23 cellular contexts compared by ENCODE assay signal in genomic region chr3:119245778-119246177, GRCh38. TPM values are rescaled to one million over a fixed set of nuclear protein-coding genes. Genes with fewer than 3 reads are reported as not detected.
DNase-seq lines count a peak whose midpoint lies in the region; ATAC-seq, FAIRE-seq and TF ChIP-seq lines count a peak whose summit lies in the region.
"Had no signal": no experiment of that assay in that cellular context is flagged by ENCODE, and none has a peak within 500 bp of the region (broad histone marks: within the 10 kb centered on the region; RNA-seq: fewer than 3 reads in every experiment).

No MANE protein-coding gene starts in this region.

- H3K4me1 Mint-ChIP-seq in glutamatergic neuron (ENCODE audit: low read depth, unreplicated experiment): peaks cover 6% of the 10 kb centered on the region
- H3K4me1 Mint-ChIP-seq in Calu3 (ENCODE audit: low read depth, unreplicated experiment): no peaks in the 10 kb centered on the region
- H3K4me1 Mint-ChIP-seq: stimulated activated effector memory CD8-positive, alpha-beta T cell treated with anti-CD3 and anti-CD28 coated beads, Interleukin-12 subunit alpha, Interleukin-12 subunit beta, amount 100 ng/mL, for 72 hours had no signal

- H3K4me1 ChIP-seq in K562 (replicated peaks in 1 of 2; ENCODE audit: control insufficient read depth in 2 of 2, insufficient read depth in 2 of 2, low read length in 2 of 2) (peaks cover 6 to 8% of the 10 kb centered on the region in 2 experiments; a peak in 3 of 5 replicates), left lung (peaks cover 0 to 12% of the 10 kb centered on the region in 2 donors)
- H3K4me1 ChIP-seq: testis had no signal

- no peaks in the 10 kb centered on the region for H3K27me3 Mint-ChIP-seq in glutamatergic neuron (ENCODE audit: unreplicated experiment)
- H3K27me3 Mint-ChIP-seq in Calu3 (ENCODE audit: unreplicated experiment): no peaks in the 10 kb centered on the region
- H3K27me3 Mint-ChIP-seq: activated T-helper 17 cell treated with anti-CD3 and anti-CD28 coated beads, Interleukin-2, amount 50 U/mL, for 72 hours had no signal

- H3K36me3 Mint-ChIP-seq in glutamatergic neuron (ENCODE audit: unreplicated experiment) (peaks cover 20% of the 10 kb centered on the region), Calu3 (ENCODE audit: insufficient read depth, unreplicated experiment) (peaks cover 1% of the 10 kb centered on the region)
- H3K36me3 Mint-ChIP-seq: stimulated activated effector memory CD8-positive, alpha-beta T cell treated with anti-CD3 and anti-CD28 coated beads, Interleukin-12 subunit alpha, Interleukin-12 subunit beta, amount 100 ng/mL, for 72 hours had no signal

- no peaks in the 10 kb centered on the region for H4K20me1 ChIP-seq in K562 (replicated peaks; ENCODE audit: control insufficient read depth, insufficient read depth, low read length)

- no peak overlapping the region for H3K9ac ChIP-seq in K562 (ENCODE audit: insufficient read depth in 1 of 2, low read depth in 2 of 2, low read length in 2 of 2)

- FAIRE-seq in K562 (lab: Jason Lieb, UNC): no peak
- FAIRE-seq: HepG2 had no signal

- peak; percentile 11 for DNase-seq in DMS53 (lab: John Stamatoyannopoulos, UW)
- DNase-seq in DMS53 treated with DMSO at 0.1 percent for 48 hours (lab: John Stamatoyannopoulos, UW; ENCODE audit: unreplicated experiment): no peak
- DNase-seq in NCI-H2029 (lab: John Stamatoyannopoulos, UW): peak; percentile 76
- DNase-seq in K562 (ENCODE audit: extremely low read depth in 1 of 4, low spot score in 3 of 4): peak in 1 of 4 experiments; percentile 28
- DNase-seq in left lung: no peak
- DNase-seq in glutamatergic neuron: no peak
- DNase-seq in Calu3: no peak
- DNase-seq in HUDEP-2 (lab: John Stamatoyannopoulos, UW; ENCODE audit: unreplicated experiment in 76 of 76): no peak
- DNase-seq: 8988T; activated CD4-positive, alpha-beta T cell treated with anti-CD3 and anti-CD28 coated beads, Interleukin-2, amount 10 ng/mL, durations not matched to agents 24 days and 14 days; activated naive CD8-positive, alpha-beta T cell treated with anti-CD3 and anti-CD28 coated beads, Interleukin-2, amount 10 ng/mL, durations not matched to agents 7 days and 5 days; COR-L47; cortex of kidney; naive B cell; SIG-M5; T-helper 1 cell; testis had no signal

- no peak overlapping the region for H3K4me3 Mint-ChIP-seq in glutamatergic neuron (ENCODE audit: unreplicated experiment)
- H3K4me3 Mint-ChIP-seq in Calu3 (ENCODE audit: low read depth, unreplicated experiment): no peak overlapping the region
- H3K4me3 Mint-ChIP-seq: activated CD4-positive, alpha-beta T cell treated with anti-CD3 and anti-CD28 coated beads, Interleukin-2, amount 10 ng/mL, durations not matched to agents 24 days and 14 days; activated naive CD8-positive, alpha-beta T cell treated with anti-CD3 and anti-CD28 coated beads, Interleukin-2, amount 10 ng/mL, durations not matched to agents 7 days and 5 days; activated T-helper 17 cell treated with anti-CD3 and anti-CD28 coated beads, Interleukin-2, amount 50 U/mL, for 72 hours; stimulated activated effector memory CD8-positive, alpha-beta T cell treated with anti-CD3 and anti-CD28 coated beads, Interleukin-12 subunit alpha, Interleukin-12 subunit beta, amount 100 ng/mL, for 72 hours had no signal

- H3K4me3 ChIP-seq in K562 (no peak overlapping the region), left lung (no peak overlapping the region)
- H3K4me3 ChIP-seq: heart right ventricle, testis, vagina had no signal

- H3K27ac Mint-ChIP-seq in glutamatergic neuron (ENCODE audit: unreplicated experiment): no peak overlapping the region
- H3K27ac Mint-ChIP-seq in Calu3 (ENCODE audit: unreplicated experiment): no peak overlapping the region
- H3K27ac Mint-ChIP-seq: activated CD4-positive, alpha-beta T cell treated with anti-CD3 and anti-CD28 coated beads, Interleukin-2, amount 10 ng/mL, durations not matched to agents 24 days and 14 days; activated naive CD8-positive, alpha-beta T cell treated with anti-CD3 and anti-CD28 coated beads, Interleukin-2, amount 10 ng/mL, durations not matched to agents 7 days and 5 days; activated T-helper 17 cell treated with anti-CD3 and anti-CD28 coated beads, Interleukin-2, amount 50 U/mL, for 72 hours; stimulated activated effector memory CD8-positive, alpha-beta T cell treated with anti-CD3 and anti-CD28 coated beads, Interleukin-12 subunit alpha, Interleukin-12 subunit beta, amount 100 ng/mL, for 72 hours had no signal

- ATAC-seq in K562 (no peak), left lung (peak; percentile 5)
- ATAC-seq: activated T-helper 17 cell treated with anti-CD3 and anti-CD28 coated beads, Interleukin-2, amount 50 U/mL, for 72 hours; HepG2; sciatic nerve; stimulated activated effector memory CD8-positive, alpha-beta T cell treated with anti-CD3 and anti-CD28 coated beads, Interleukin-12 subunit alpha, Interleukin-12 subunit beta, amount 100 ng/mL, for 72 hours had no signal

- TF ChIP-seq CTCF in K562 (IDR thresholded peaks at IDR 0.05 in 2 of 3, conservative IDR thresholded peaks at IDR 0.05 in 1 of 3; ENCODE audit: insufficient read depth in 2 of 3, low read depth in 1 of 3, low read length in 3 of 3) (no peak), left lung (IDR thresholded peaks at IDR 0.05) (no peak), glutamatergic neuron (IDR thresholded peaks at IDR 0.05; ENCODE audit: partially characterized antibody, unreplicated experiment) (no peak), Calu3 (IDR thresholded peaks at IDR 0.05; ENCODE audit: unreplicated experiment) (no peak)

- no peaks in the 10 kb centered on the region for H3K27me3 ChIP-seq in K562 (ENCODE audit: control insufficient read depth in 2 of 2, insufficient read depth in 2 of 2, low read length in 2 of 2)
- H3K27me3 ChIP-seq in left lung: no peaks in the 10 kb centered on the region
- H3K27me3 ChIP-seq: heart right ventricle, testis, vagina had no signal

- H3K79me2 ChIP-seq in K562 (ENCODE audit: control insufficient read depth, insufficient read depth, low read length): no peaks in the 10 kb centered on the region

- no peak for TF ChIP-seq EP300 in K562 (IDR thresholded peaks at IDR 0.05; ENCODE audit: low read length)

- peaks cover 5% of the 10 kb centered on the region for H3K9me3 Mint-ChIP-seq in glutamatergic neuron (ENCODE audit: unreplicated experiment)
- no peaks in the 10 kb centered on the region for H3K9me3 Mint-ChIP-seq in Calu3 (ENCODE audit: low read depth, unreplicated experiment)

- WGBS in K562 (ENCODE audit: insufficient coverage, low coverage, missing lambda C conversion rate): 55% methylated on average over 2 of the region's 2 CpGs

- POLR2A ChIA-PET in K562 (lab: Yijun Ruan, JAX): no interaction called here

- TF ChIP-seq POLR2A in K562 (conservative IDR thresholded peaks at IDR 0.05): no peak

- CTCF ChIA-PET in K562 (lab: Yijun Ruan, JAX; ENCODE audit: low intra/inter-chr PET ratio): no interaction called here
- CTCF ChIA-PET in Calu3 (lab: Charles Lee): interaction anchor here (0.6 to 1.1 kb wide), 2 partner anchors 45 to 58 kb away, joined by 3 to 4 read pairs; no protein-coding TSS in a partner anchor

- in situ Hi-C loops in K562 (cut with MboI): loop anchor here (25.0 kb wide), 1 partner anchor 358 kb away; no protein-coding TSS in a partner anchor

- intact Hi-C loops in K562 (cut with micrococcal nuclease): loop anchor here (10.0 kb wide), 1 partner anchor 211 kb away; the partner anchor contains the start of gene IGSF11
- intact Hi-C loops in left lung (cut with DNase I): no loop called here
- intact Hi-C loops in Calu3 (cut with micrococcal nuclease; ENCODE audit: unreplicated experiment): no loop called here

- TF ChIP-seq RAD21 in K562 (CRISPR knock-in tag; conservative IDR thresholded peaks at IDR 0.05 in 1 of 2, IDR thresholded peaks at IDR 0.05 in 1 of 2): no peak

- H3K36me3 ChIP-seq in K562 (ENCODE audit: control insufficient read depth, insufficient read depth, low read length) (no peaks in the 10 kb centered on the region), left lung (no peaks in the 10 kb centered on the region)
- H3K36me3 ChIP-seq: heart right ventricle, vagina had no signal

- H3K9me1 ChIP-seq in K562 (ENCODE audit: control insufficient read depth, insufficient read depth, low read length): no peaks in the 10 kb centered on the region

- no peak overlapping the region for H3K27ac ChIP-seq in K562 (ENCODE audit: extremely low read depth, low read depth, low read length)
- H3K27ac ChIP-seq in left lung: no peak overlapping the region
- H3K27ac ChIP-seq: heart right ventricle, testis, vagina had no signal

- BruUV-seq in K562 (replicated peaks; lab: Mats Ljungman, UMichigan) (no TSS peak), Calu3 (replicated peaks; lab: Mats Ljungman, UMichigan) (no TSS peak)

- 0 out of 2 replicates have a peak overlapping the region, but pooled peaks have one; percentile 40 for H2AFZ ChIP-seq in K562 (ENCODE audit: low read depth, low read length)

- H3K4me2 ChIP-seq in K562 (ENCODE audit: insufficient read depth, low read length): no peak overlapping the region

- H3K9me3 ChIP-seq in K562 (replicated peaks; ENCODE audit: control insufficient read depth, insufficient read depth, low read depth, low read length) (no peaks in the 10 kb centered on the region), left lung (peaks cover 0 to 18% of the 10 kb centered on the region in 2 donors)
- H3K9me3 ChIP-seq: testis, vagina had no signal

RNA-seq across cellular contexts. Expression of gene B4GALT4, which starts 5.1 kb away (rescaled TPM):
- 10.1 and 22.7 TPM in 2 replicates for total RNA-seq in K562 (2011; cell fraction: chromatin; rRNA removed; ENCODE audit: low replicate concordance)
- total RNA-seq in K562 (2011; cell fraction: nucleolus; rRNA removed): 9.2 and 9.8 TPM in 2 replicates
- total RNA-seq in K562 (2011; cell fraction: nucleoplasm; rRNA removed): 15.0 and 23.0 TPM in 2 replicates
- total RNA-seq in K562 (2014; rRNA removed) (8.2 and 14.0 TPM in 2 replicates), K562 (2014; rRNA removed; fragmentation: Illumina TruSeq; extraction: Trizol) (13.0 and 14.2 TPM in 2 replicates), K562 (2015; rRNA removed; fragmentation: Illumina TruSeq; extraction: Trizol) (11.2 and 12.8 TPM in 2 replicates), K562 (2021) (10.2 and 13.1 TPM in 2 replicates), left lung (10 to 100 TPM; 14.9 to 19.3 TPM), glutamatergic neuron (ENCODE audit: unreplicated experiment) (24.3 TPM), Calu3 (2022) (38.7 and 48.1 TPM in 2 replicates)
- polyA plus RNA-seq in K562 (2011; rRNA removed) (10.9 and 12.2 TPM in 2 replicates), K562 (2014; fragmentation: Illumina TruSeq; extraction: Trizol) (8.8 and 10.1 TPM in 2 replicates), K562 (2014; fragmentation: Nextera tagmentation; extraction: Ambion mirVana) (10 to 100 TPM; 14.9 to 17.8 TPM), K562 (2014; rRNA removed) (11.7 and 12.5 TPM in 2 replicates)
- polyA plus RNA-seq in K562 (2011; cell fraction: cytosol; rRNA removed): 2.1 and 6.4 TPM in 2 replicates
- 6.1 and 9.6 TPM in 2 replicates for polyA plus RNA-seq in K562 (2011; cell fraction: nucleus; rRNA removed)
- 8.4 and 8.7 TPM in 2 replicates for polyA plus RNA-seq in K562 (2012)
- 12.7 and 14.2 TPM in 2 replicates for polyA minus RNA-seq in K562 (2011; rRNA and poly(A)+ RNA removed)
- polyA minus RNA-seq in K562 (2011; cell fraction: cytosol; rRNA and poly(A)+ RNA removed): 5.4 and 10.1 TPM in 2 replicates
- 6.3 and 11.2 TPM in 2 replicates for polyA minus RNA-seq in K562 (2011; cell fraction: nucleus; rRNA and poly(A)+ RNA removed)

RNA-seq across cellular contexts. Expression of gene ARHGAP31, which starts 48.4 kb away (rescaled TPM):
- not detected in 2 replicates for total RNA-seq in K562 (2011; cell fraction: chromatin; rRNA removed; ENCODE audit: low replicate concordance)
- under 0.01 TPM in 1 of 2 replicates, not detected in the other for total RNA-seq in K562 (2011; cell fraction: nucleolus; rRNA removed)
- total RNA-seq in K562 (2011; cell fraction: nucleoplasm; rRNA removed): not detected in 2 replicates
- total RNA-seq in K562 (2014; rRNA removed) (not detected in 2 replicates), K562 (2014; rRNA removed; fragmentation: Illumina TruSeq; extraction: Trizol) (0.11 TPM in 1 of 2 replicates, not detected in the other), K562 (2015; rRNA removed; fragmentation: Illumina TruSeq; extraction: Trizol) (not detected in 2 replicates), K562 (2021) (0.13 and 0.38 TPM in 2 replicates), left lung (10 to 100 TPM; 61.8 to 70.3 TPM), glutamatergic neuron (ENCODE audit: unreplicated experiment) (0.20 TPM), Calu3 (2022) (0.07 and 0.52 TPM in 2 replicates)
- polyA plus RNA-seq in K562 (2011; rRNA removed) (not detected in 2 replicates), K562 (2014; fragmentation: Illumina TruSeq; extraction: Trizol) (0.01 TPM in 1 of 2 replicates, not detected in the other), K562 (2014; fragmentation: Nextera tagmentation; extraction: Ambion mirVana) (under 1 TPM; under 0.01 to 0.01 TPM), K562 (2014; rRNA removed) (not detected in 2 replicates)
- polyA plus RNA-seq in K562 (2011; cell fraction: cytosol; rRNA removed): 0.01 TPM in 2 replicates
- not detected in 2 replicates for polyA plus RNA-seq in K562 (2011; cell fraction: nucleus; rRNA removed)
- polyA plus RNA-seq in K562 (2012): 0.03 and 0.08 TPM in 2 replicates
- polyA minus RNA-seq in K562 (2011; rRNA and poly(A)+ RNA removed): 0.03 TPM in 1 of 2 replicates, not detected in the other
- not detected in 2 replicates for polyA minus RNA-seq in K562 (2011; cell fraction: cytosol; rRNA and poly(A)+ RNA removed)
- polyA minus RNA-seq in K562 (2011; cell fraction: nucleus; rRNA and poly(A)+ RNA removed): not detected in 2 replicates
- total RNA-seq: HepG2 had no signal
- polyA plus RNA-seq: HepG2 had no signal

Comparison
In these comparisons a context has a peak if more than half of its experiments do, and no peak if none do; other contexts are left out.
1. DNase-seq: peak in DMS53 (single experiment) and NCI-H2029 (single experiment); none in DMS53 treated with DMSO at 0.1 percent for 48 hours (single experiment), left lung (0 of 2), glutamatergic neuron (single experiment), Calu3 (single experiment) and HUDEP-2 (0 of 76).
2. RNA of gene ARHGAP31, which starts 48.4 kb away (total RNA-seq): 61.8 to 70.3 TPM in left lung; 0.07 to 0.52 TPM in Calu3, 0.20 TPM in glutamatergic neuron (single experiment) and under 0.01 to 0.38 TPM in K562; every median in the first group is over 10 times any median in the second.